1 cellular context compared by ENCODE assay signal in genomic region chr1:202200112-202200548, GRCh38.
TF ChIP-seq lines count a peak whose summit lies in the region.

No MANE protein-coding gene starts in this region.

TF ChIP-seq in HEK293, 187 proteins besides CTCF, POLR2A, EP300 and RAD21 (continued from another document):
- TF ChIP-seq ZBTB11 (tag by site-specific recombination; conservative IDR thresholded peaks at IDR 0.05; ENCODE audit: low read depth) = no peak
- TF ChIP-seq ZNF366 (tag by site-specific recombination; conservative IDR thresholded peaks at IDR 0.05) = peak; percentile 61
- TF ChIP-seq KLF8 (tag by site-specific recombination; IDR thresholded peaks at IDR 0.05) = no peak
- TF ChIP-seq ZNF776 (tag by site-specific recombination; IDR thresholded peaks at IDR 0.05; ENCODE audit: borderline replicate concordance) = no peak
- no peak for TF ChIP-seq ZNF544 (tag by site-specific recombination; IDR thresholded peaks at IDR 0.05)
- TF ChIP-seq ZNF571 (tag by site-specific recombination; IDR thresholded peaks at IDR 0.05) = no peak
- TF ChIP-seq ZNF280D (tag by site-specific recombination; IDR thresholded peaks at IDR 0.05) = no peak
- TF ChIP-seq PRDM2 (tag by site-specific recombination; IDR thresholded peaks at IDR 0.05; ENCODE audit: borderline replicate concordance) = no peak
- no peak for TF ChIP-seq ZNF132 (tag by site-specific recombination; IDR thresholded peaks at IDR 0.05; ENCODE audit: borderline replicate concordance)
- peak; percentile 78 for TF ChIP-seq ZNF629 (tag by site-specific recombination; IDR thresholded peaks at IDR 0.05)
- no peak for TF ChIP-seq KLF9 (tag by site-specific recombination; IDR thresholded peaks at IDR 0.05; ENCODE audit: low read depth)
- no peak for TF ChIP-seq ZNF555 (tag by site-specific recombination; conservative IDR thresholded peaks at IDR 0.05)
- no peak for TF ChIP-seq TRIM28 (IDR thresholded peaks at IDR 0.05; ENCODE audit: borderline replicate concordance, low read length)
- TF ChIP-seq ZNF768 (tag by site-specific recombination; IDR thresholded peaks at IDR 0.05) = no peak
- TF ChIP-seq ZBTB6 (tag by site-specific recombination; IDR thresholded peaks at IDR 0.05) = no peak
- no peak for TF ChIP-seq ZNF292 (tag by site-specific recombination; IDR thresholded peaks at IDR 0.05; ENCODE audit: borderline replicate concordance, low read depth)
- no peak for TF ChIP-seq ZNF670 (tag by site-specific recombination; IDR thresholded peaks at IDR 0.05; ENCODE audit: low read depth)
- no peak for TF ChIP-seq ZNF548 (tag by site-specific recombination; IDR thresholded peaks at IDR 0.05)
- TF ChIP-seq ZNF610 (tag by site-specific recombination; IDR thresholded peaks at IDR 0.05; ENCODE audit: borderline replicate concordance) = no peak
- TF ChIP-seq ZNF785 (tag by site-specific recombination; IDR thresholded peaks at IDR 0.05) = no peak
- peak; percentile 90 for TF ChIP-seq ZNF394 (tag by site-specific recombination; IDR thresholded peaks at IDR 0.05; ENCODE audit: borderline replicate concordance)
- TF ChIP-seq ZNF362 (tag by site-specific recombination; IDR thresholded peaks at IDR 0.05) = no peak
- TF ChIP-seq ZNF600 (tag by site-specific recombination; IDR thresholded peaks at IDR 0.05) = no peak; the same call in none of the 2 replicates
- TF ChIP-seq ZNF121 (tag by site-specific recombination; IDR thresholded peaks at IDR 0.05) = no peak
- no peak for TF ChIP-seq ZNF433 (tag by site-specific recombination; IDR thresholded peaks at IDR 0.05; ENCODE audit: low read depth)
- TF ChIP-seq KLF17 (tag by site-specific recombination; IDR thresholded peaks at IDR 0.05) = peak; percentile 74
